Comparison of ENCODE assay signal across 9 cellular contexts in genomic region chr10:50511512-50512213, GRCh38.
DNase-seq lines count a peak whose midpoint lies in the region; ATAC-seq, FAIRE-seq and TF ChIP-seq lines count a peak whose summit lies in the region.
"Had no signal": no experiment of that assay in that cellular context is flagged by ENCODE, and none has a peak within 500 bp of the region (broad histone marks: within the 10 kb centered on the region; RNA-seq: fewer than 3 reads in every experiment).

No MANE protein-coding gene starts in this region.

- H3K27me3 Mint-ChIP-seq in astrocyte (ENCODE audit: low read depth, unreplicated experiment) (no peaks in the 10 kb centered on the region), endodermal cell (ENCODE audit: insufficient read depth) (no peaks in the 10 kb centered on the region)

- no peaks in the 10 kb centered on the region for H3K36me3 ChIP-seq in astrocyte (ENCODE audit: insufficient read depth, low read length)
- H3K36me3 ChIP-seq in endodermal cell (ENCODE audit: control insufficient read depth, insufficient read depth, low read length) = no peaks in the 10 kb centered on the region

- no peaks in the 10 kb centered on the region for H3K79me2 ChIP-seq in astrocyte (ENCODE audit: insufficient read depth, low read length)

- DNase-seq in stimulated activated CD4-positive, alpha-beta T cell treated with anti-CD3 and anti-CD28 coated beads, Interleukin-15, amount 100 ng/mL, for 24 hours = peak; percentile 37
- no peak for DNase-seq in stimulated activated CD4-positive, alpha-beta T cell treated with anti-CD3 and anti-CD28 coated beads, Interleukin-12 subunit alpha, Interleukin-12 subunit beta, amount 100 ng/mL, for 4 hours
- DNase-seq in astrocyte (ENCODE audit: low read depth) (peak; percentile 70), endodermal cell (no peak), omental fat pad (ENCODE audit: low spot score) (no peak)
- no peak for DNase-seq in effector CD4-positive, alpha-beta T cell
- DNase-seq: DND-41 had no signal

- no peak overlapping the region for H3K4me2 ChIP-seq in astrocyte (ENCODE audit: low read length)

- no peaks in the 10 kb centered on the region for H3K9me3 ChIP-seq in astrocyte (ENCODE audit: insufficient read depth, low read depth, low read length)
- H3K9me3 ChIP-seq in endodermal cell (ENCODE audit: control insufficient read depth, low read length) = no peaks in the 10 kb centered on the region

- WGBS in endodermal cell (ENCODE audit: insufficient coverage in 1 of 2, insufficient read length in 1 of 2), 2 experiments = 89 to 96% methylated on average over 4 to 5 of the region's 5 CpGs

- no peaks in the 10 kb centered on the region for H3K36me3 Mint-ChIP-seq in astrocyte (ENCODE audit: low read depth, unreplicated experiment)
- no peaks in the 10 kb centered on the region for H3K36me3 Mint-ChIP-seq in endodermal cell (ENCODE audit: low read depth)

- H3K4me3 ChIP-seq in astrocyte (ENCODE audit: insufficient read depth, low read depth, low read length) (no peak overlapping the region), endodermal cell (ENCODE audit: low read length) (no peak overlapping the region)

- H4K20me1 ChIP-seq in astrocyte (ENCODE audit: insufficient read depth, low read length) = peaks cover 23% of the 10 kb centered on the region

- H3K27ac Mint-ChIP-seq in astrocyte (ENCODE audit: unreplicated experiment) = no peak overlapping the region
- H3K27ac Mint-ChIP-seq in endodermal cell = no peak overlapping the region

- TF ChIP-seq CTCF in astrocyte (IDR thresholded peaks at IDR 0.05; ENCODE audit: insufficient read depth, low read depth, low read length) = no peak
- no peak for TF ChIP-seq CTCF in endodermal cell (conservative IDR thresholded peaks at IDR 0.05)
- TF ChIP-seq CTCF in omental fat pad (IDR thresholded peaks at IDR 0.05) = no peak

- no peaks in the 10 kb centered on the region for H3K9me3 Mint-ChIP-seq in astrocyte (ENCODE audit: unreplicated experiment)
- H3K9me3 Mint-ChIP-seq in endodermal cell = no peaks in the 10 kb centered on the region

- H3K4me1 ChIP-seq in astrocyte (ENCODE audit: insufficient read depth, low read length) (no peaks in the 10 kb centered on the region), endodermal cell (ENCODE audit: control insufficient read depth, insufficient read depth, low read length) (peaks cover 10% of the 10 kb centered on the region)

- H3K27ac ChIP-seq in astrocyte (ENCODE audit: low read depth, low read length) (no peak overlapping the region), temporal lobe (ENCODE audit: low read depth, low read length) (peak overlapping the region; percentile 82), endodermal cell (ENCODE audit: low read depth, low read length) (no peak overlapping the region)

- no peak for FAIRE-seq in astrocyte (lab: Jason Lieb, UNC)

- H3K4me3 Mint-ChIP-seq in astrocyte (ENCODE audit: unreplicated experiment) (no peak overlapping the region), endodermal cell (no peak overlapping the region)

- H3K4me1 Mint-ChIP-seq in astrocyte (ENCODE audit: low read depth, unreplicated experiment) (peaks cover 13% of the 10 kb centered on the region), endodermal cell (peaks cover 35% of the 10 kb centered on the region)

- H3K27me3 ChIP-seq in astrocyte (ENCODE audit: insufficient read depth, low read length) = no peaks in the 10 kb centered on the region
- no peaks in the 10 kb centered on the region for H3K27me3 ChIP-seq in endodermal cell (ENCODE audit: control insufficient read depth, insufficient read depth, low read length, poor library complexity, severe bottlenecking)

- no peak overlapping the region for H2AFZ ChIP-seq in astrocyte (ENCODE audit: low read depth, low read length)

- H3K9ac ChIP-seq in astrocyte (ENCODE audit: low read length) (no peak overlapping the region), endodermal cell (ENCODE audit: extremely low read depth, low read length, poor library complexity, severe bottlenecking) (no peak overlapping the region)

- ATAC-seq in HG03378 (IDR thresholded peaks at IDR 0.05; ENCODE audit: unreplicated experiment) (peak; percentile 35), omental fat pad (ENCODE audit: low FRiP score) (no peak)

Comparison
In these comparisons a context has a peak if more than half of its experiments do, and no peak if none do; other contexts are left out.
1. DNase-seq: peak in stimulated activated CD4-positive, alpha-beta T cell treated with anti-CD3 and anti-CD28 coated beads, Interleukin-15, amount 100 ng/mL, for 24 hours (single experiment) and astrocyte (single experiment); none in stimulated activated CD4-positive, alpha-beta T cell treated with anti-CD3 and anti-CD28 coated beads, Interleukin-12 subunit alpha, Interleukin-12 subunit beta, amount 100 ng/mL, for 4 hours (single experiment), effector CD4-positive, alpha-beta T cell (single experiment), endodermal cell (single experiment) and omental fat pad (single experiment).